8 cellular contexts compared by ENCODE assay signal in the genomic region with DNA sequence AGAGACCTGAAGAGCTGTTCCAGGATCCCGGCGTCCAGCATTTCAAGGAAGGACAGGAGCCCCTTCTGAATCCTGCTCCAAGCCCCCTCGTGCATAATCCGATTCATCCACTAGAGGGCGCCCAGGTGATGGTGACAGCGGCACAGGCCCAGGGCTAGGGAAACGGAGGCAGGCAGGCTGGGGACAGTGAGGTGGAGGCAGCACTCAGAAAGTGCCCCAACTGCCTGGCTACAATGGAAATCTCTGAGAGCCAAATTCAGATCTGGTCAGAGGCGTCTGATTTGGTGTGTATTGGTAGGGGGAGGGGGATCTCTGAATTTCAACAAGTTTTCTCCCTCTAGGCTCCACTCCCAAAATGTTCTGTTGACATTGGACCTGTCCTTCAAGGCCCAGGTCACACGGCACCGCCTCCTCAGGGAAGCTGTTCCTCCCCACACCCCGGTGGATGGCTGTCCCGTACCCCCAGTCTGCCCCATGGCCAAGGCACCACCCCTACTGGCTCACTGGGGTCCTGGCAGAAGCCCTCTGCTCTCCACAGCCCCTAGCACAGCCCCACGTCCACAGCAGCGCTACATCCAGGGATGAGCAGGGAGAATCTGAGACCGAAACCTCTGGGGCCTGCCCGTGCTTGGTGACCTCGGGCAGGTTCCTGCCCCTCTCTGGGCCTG.
DNase-seq lines count a peak whose midpoint lies in the region; ATAC-seq and TF ChIP-seq lines count a peak whose summit lies in the region.

No MANE protein-coding gene starts in this region.

- H3K27ac ChIP-seq in adrenal gland (peak overlapping the region in 1 of 5 donors; percentile 50), gastrocnemius medialis (no peak overlapping the region)

- H3K4me3 ChIP-seq in adrenal gland (no peak overlapping the region), gastrocnemius medialis (no peak overlapping the region)

- no peaks in the 10 kb centered on the region for H3K27me3 ChIP-seq in adrenal gland
- H3K27me3 ChIP-seq in gastrocnemius medialis, result no peaks in the 10 kb centered on the region

- peaks cover 0 to 15% of the 10 kb centered on the region in 2 donors for H3K36me3 ChIP-seq in adrenal gland (replicated peaks in 1 of 2)
- H3K36me3 ChIP-seq in gastrocnemius medialis, result peaks cover 0 to 2% of the 10 kb centered on the region in 2 donors

- ATAC-seq in left ventricle myocardium superior (peak; percentile 62), gastrocnemius medialis (peak; percentile 36 to 71), HG02885 (IDR thresholded peaks at IDR 0.05; ENCODE audit: poor library complexity, unreplicated experiment) (no peak)

- TF ChIP-seq POLR2A in adrenal gland (IDR thresholded peaks at IDR 0.05) (no peak), gastrocnemius medialis (IDR thresholded peaks at IDR 0.05) (no peak)

- H3K9me3 ChIP-seq in adrenal gland (replicated peaks in 1 of 3) (no peaks in the 10 kb centered on the region), gastrocnemius medialis (no peaks in the 10 kb centered on the region)

- intact Hi-C loops in adrenal gland (cut with DNase I) (loop anchor here in 1 of 2 donors (10.0 kb wide), 1 partner anchor 82 kb away; no protein-coding TSS in a partner anchor), left ventricle myocardium superior (cut with micrococcal nuclease) (loop anchor here (10.0 kb wide), 1 partner anchor 62 kb away; no protein-coding TSS in a partner anchor), gastrocnemius medialis (cut with DNase I; ENCODE audit: low total_unique reads) (loop anchor here (1.0 to 5.0 kb wide), 2 partner anchors 43 to 85 kb away; no protein-coding TSS in a partner anchor)

- in situ Hi-C loops in gastrocnemius medialis (cut with MboI; ENCODE audit: low sequenced_read_pairs in 4 of 4), result no loop called here

- H3K4me1 ChIP-seq in adrenal gland (replicated peaks in 1 of 2) (peaks cover 0 to 18% of the 10 kb centered on the region in 2 donors), gastrocnemius medialis (peaks cover 0 to 4% of the 10 kb centered on the region in 2 donors)

- peak; percentile 59 for DNase-seq in COLO668 (lab: John Stamatoyannopoulos, UW; ENCODE audit: unreplicated experiment)
- DNase-seq in HT-29 (ENCODE audit: low spot score), result peak; percentile 60
- DNase-seq in SW 1271 (lab: John Stamatoyannopoulos, UW), result peak; percentile 2 to 3
- peak; percentile 51 to 87 (median 73) for DNase-seq in adrenal gland
- peak; percentile 79 for DNase-seq in left ventricle myocardium superior
- peak in 1 of 2 donors; percentile 40 for DNase-seq in gastrocnemius medialis
- DNase-seq in NCI-H226, result no peak

- WGBS in adrenal gland, 4 donors, result 26 to 35% (median 30%) methylated on average over 9 to 17 of the region's 17 CpGs

- TF ChIP-seq CTCF in adrenal gland (IDR thresholded peaks at IDR 0.05) (peak; percentile 78 to 87 (median 83)), gastrocnemius medialis (IDR thresholded peaks at IDR 0.05 in 4 of 5, conservative IDR thresholded peaks at IDR 0.05 in 1 of 5) (peak; percentile 58 to 86 (median 78))
